8 cellular contexts compared by ENCODE assay signal in genomic region chr1:51329443-51330325, GRCh38. TPM values are rescaled to one million over a fixed set of nuclear protein-coding genes. Genes with fewer than 3 reads are reported as not detected.
DNase-seq lines count a peak whose midpoint lies in the region; ATAC-seq and TF ChIP-seq lines count a peak whose summit lies in the region.

No MANE protein-coding gene starts in this region.

- H3K23me2 ChIP-seq in H9 (ENCODE audit: insufficient read length, low read depth, low read length, poor library complexity, severe bottlenecking), result peaks cover 6% of the 10 kb centered on the region

- no peak overlapping the region for H3K14ac ChIP-seq in H9 (ENCODE audit: insufficient read depth, low read length)

- no peak overlapping the region for H4K91ac ChIP-seq in H9 (ENCODE audit: insufficient read length, low read depth, low read length)

- no peaks in the 10 kb centered on the region for H3K36me3 Mint-ChIP-seq in H9 (ENCODE audit: insufficient read depth in 1 of 3, low read depth in 3 of 3)

- peak overlapping the region; percentile 63 to 78 for H3K4me3 Mint-ChIP-seq in H9

- H3K18ac ChIP-seq in H9 (ENCODE audit: insufficient read length, low read depth, low read length), result no peak overlapping the region

- H3K9me3 ChIP-seq in H9 (ENCODE audit: control insufficient read depth, low read depth, low read length) (no peaks in the 10 kb centered on the region), OCI-LY3 (ENCODE audit: insufficient read depth, low read length) (no peaks in the 10 kb centered on the region)

- H4K5ac ChIP-seq in H9 (ENCODE audit: insufficient read length, low read depth, low read length), result no peak overlapping the region

- no peak overlapping the region for H2AK5ac ChIP-seq in H9 (ENCODE audit: insufficient read length, low read length)

- H3K27ac ChIP-seq in H9 (ENCODE audit: insufficient read length, low read depth, low read length), result no peak overlapping the region
- no peak overlapping the region for H3K27ac ChIP-seq in OCI-LY3 (ENCODE audit: low read length)
- no peak overlapping the region for H3K27ac ChIP-seq in rectal smooth muscle tissue (ENCODE audit: low read depth, low read length)

- H3K4ac ChIP-seq in H9 (ENCODE audit: low read depth, low read length), result no peak overlapping the region

- H3K4me3 ChIP-seq in OCI-LY3 (ENCODE audit: low read length), result peak overlapping the region; percentile 87
- H3K4me3 ChIP-seq in rectal smooth muscle tissue (ENCODE audit: low read length), result peak overlapping the region; percentile 32

- no peak overlapping the region for H2BK15ac ChIP-seq in H9 (ENCODE audit: low read depth, low read length)

- H3K23ac ChIP-seq in H9 (ENCODE audit: insufficient read length, low read depth, low read length), result no peak overlapping the region

- H3K79me2 ChIP-seq in H9 (ENCODE audit: insufficient read depth, low read length), result no peaks in the 10 kb centered on the region
- no peaks in the 10 kb centered on the region for H3K79me2 ChIP-seq in OCI-LY3 (ENCODE audit: low read length)

- no peak overlapping the region for H3K56ac ChIP-seq in H9 (ENCODE audit: insufficient read length, low read depth, low read length)

- H3T11ph ChIP-seq in H9 (ENCODE audit: low read length), result no peak overlapping the region

- no CpG with 5 or more reads among the region's 26 CpGs for WGBS in H9 (ENCODE audit: extremely low coverage, insufficient read length, low lambda C conversion rate)

- no peak overlapping the region for H2BK5ac ChIP-seq in H9 (ENCODE audit: insufficient read length, low read length)

- no peak overlapping the region for H3K27ac Mint-ChIP-seq in H9

- H3K79me1 ChIP-seq in H9 (ENCODE audit: insufficient read depth, low read depth, low read length, poor library complexity, severe bottlenecking), result no peaks in the 10 kb centered on the region

- peaks cover 23 to 35% of the 10 kb centered on the region in 2 experiments for H3K4me1 Mint-ChIP-seq in H9

- H3K4me2 ChIP-seq in H9 (ENCODE audit: insufficient read depth, insufficient read length, low read length) (peak overlapping the region; percentile 69), OCI-LY3 (ENCODE audit: low read length) (peak overlapping the region; percentile 62)

- H3K36me3 ChIP-seq in OCI-LY3 (replicated peaks; ENCODE audit: low read depth, low read length) (no peaks in the 10 kb centered on the region), rectal smooth muscle tissue (ENCODE audit: control insufficient read depth, insufficient read depth, low read length) (no peaks in the 10 kb centered on the region)

- no peaks in the 10 kb centered on the region; the same call in 1 of the 2 replicates for H3K27me3 ChIP-seq in H9 (ENCODE audit: insufficient read depth, low read length)
- 0 out of 2 replicates have a peak, but pooled peaks cover 6% of the 10 kb centered on the region for H3K27me3 ChIP-seq in OCI-LY3 (ENCODE audit: low read depth, low read length)
- no peaks in the 10 kb centered on the region for H3K27me3 ChIP-seq in rectal smooth muscle tissue (ENCODE audit: control insufficient read depth, insufficient read depth, low read length)

- H4K20me1 ChIP-seq in H9 (ENCODE audit: control insufficient read depth, insufficient read depth, insufficient read length) (no peaks in the 10 kb centered on the region), OCI-LY3 (ENCODE audit: insufficient read depth, low read length) (no peaks in the 10 kb centered on the region)

- no peak overlapping the region for H3K9ac ChIP-seq in H9 (ENCODE audit: extremely low read depth, insufficient read length, low read length)
- no peak overlapping the region for H3K9ac ChIP-seq in OCI-LY3 (ENCODE audit: low read length)
- no peak overlapping the region for H3K9ac ChIP-seq in rectal smooth muscle tissue (ENCODE audit: low read length)

- no peaks in the 10 kb centered on the region for H3K9me3 Mint-ChIP-seq in H9

- peaks cover 24% of the 10 kb centered on the region for H3K27me3 Mint-ChIP-seq in H9 (ENCODE audit: low read depth)

- H2BK20ac ChIP-seq in H9 (ENCODE audit: low read depth, low read length, poor library complexity, severe bottlenecking), result no peak overlapping the region

- H3K4me1 ChIP-seq in H9 (ENCODE audit: insufficient read depth, low read length) (peaks cover 3% of the 10 kb centered on the region; the same call in 1 of the 2 replicates), OCI-LY3 (ENCODE audit: low read length) (peaks cover 11% of the 10 kb centered on the region), rectal smooth muscle tissue (ENCODE audit: control insufficient read depth, insufficient read depth, low read length) (no peaks in the 10 kb centered on the region)

- intact Hi-C loops in Right ventricle myocardium inferior (cut with DNase I), result no loop called here

- no peak overlapping the region for H2BK12ac ChIP-seq in H9 (ENCODE audit: insufficient read length, low read depth, low read length)

- ATAC-seq in Right ventricle myocardium inferior, result peak; percentile 78

- no peak overlapping the region for H4K8ac ChIP-seq in H9 (replicated peaks; ENCODE audit: insufficient read length, low read depth, low read length)

- TF ChIP-seq CTCF in H9 (conservative IDR thresholded peaks at IDR 0.05) (no peak), OCI-LY3 (IDR thresholded peaks at IDR 0.05; ENCODE audit: low read depth, low read length) (no peak)

- DNase-seq in H9 (no peak), Right ventricle myocardium inferior (ENCODE audit: missing footprints) (peak; percentile 78), MV-4-11 (lab: John Stamatoyannopoulos, UW) (no peak), glomerular visceral epithelial cell (ENCODE audit: extremely low spot score) (no peak)
- DNase-seq in stimulated activated CD4-positive, alpha-beta T cell treated with anti-CD3 and anti-CD28 coated beads, Interleukin-4, amount 100 ng/mL, for 1 hour, result no peak
- no peak for DNase-seq in activated CD8-positive, alpha-beta memory T cell treated with anti-CD3 and anti-CD28 coated beads, Interleukin-2, amount 50 U/mL, for 4 hours

- H2BK120ac ChIP-seq in H9 (ENCODE audit: low read depth, low read length, poor library complexity, severe bottlenecking), result no peak overlapping the region

- no peak overlapping the region for H2AFZ ChIP-seq in H9 (ENCODE audit: low read length)
- H2AFZ ChIP-seq in OCI-LY3 (ENCODE audit: low read depth, low read length), result no peak overlapping the region

RNA-seq across cellular contexts. Expression of gene TTC39A, which starts 0.7 kb away (rescaled TPM):
- total RNA-seq in H9 (2021) (7.7 and 9.1 TPM in 2 replicates), Right ventricle myocardium inferior (22.7 TPM)
